ENCODE assay signal across 24 cellular contexts in genomic region chr3:5875056-5875455, GRCh38.
"Had no signal": no experiment of that assay in that cellular context is flagged by ENCODE, and none has a peak within 500 bp of the region (broad histone marks: within the 10 kb centered on the region; RNA-seq: fewer than 3 reads in every experiment).

No MANE protein-coding gene starts in this region.

- H3K4me3 Mint-ChIP-seq: endodermal cell; natural killer cell treated with Interleukin-12 subunit alpha and Interleukin-12 subunit beta and Interleukin-15 and Interleukin-18, amount 100 ng/mL, for 72 hours; neural progenitor cell; stimulated activated memory B cell treated with anti-CD40 and anti-IgM and Interleukin-4, amounts not matched to agents 10 μg/mL and 1 μg/mL and 100 μg/mL, for 72 hours; stimulated activated naive CD8-positive, alpha-beta T cell treated with anti-CD3 and anti-CD28 coated beads, Interleukin-15, Interleukin-2, amounts not matched to agents 100 ng/mL and 50 ng/mL, for 24 hours had no signal

- H3K27ac Mint-ChIP-seq: endodermal cell; natural killer cell treated with Interleukin-12 subunit alpha and Interleukin-12 subunit beta and Interleukin-15 and Interleukin-18, amount 100 ng/mL, for 72 hours; neural progenitor cell; stimulated activated memory B cell treated with anti-CD40 and anti-IgM and Interleukin-4, amounts not matched to agents 10 μg/mL and 1 μg/mL and 100 μg/mL, for 72 hours; stimulated activated naive CD8-positive, alpha-beta T cell treated with anti-CD3 and anti-CD28 coated beads, Interleukin-15, Interleukin-2, amounts not matched to agents 100 ng/mL and 50 ng/mL, for 24 hours had no signal

- H3K27me3 Mint-ChIP-seq: natural killer cell treated with Interleukin-12 subunit alpha and Interleukin-12 subunit beta and Interleukin-15 and Interleukin-18, amount 100 ng/mL, for 72 hours; stimulated activated memory B cell treated with anti-CD40 and anti-IgM and Interleukin-4, amounts not matched to agents 10 μg/mL and 1 μg/mL and 100 μg/mL, for 72 hours; stimulated activated naive CD8-positive, alpha-beta T cell treated with anti-CD3 and anti-CD28 coated beads, Interleukin-15, Interleukin-2, amounts not matched to agents 100 ng/mL and 50 ng/mL, for 24 hours had no signal

- H3K36me3 Mint-ChIP-seq: natural killer cell treated with Interleukin-12 subunit alpha and Interleukin-12 subunit beta and Interleukin-15 and Interleukin-18, amount 100 ng/mL, for 72 hours; neural progenitor cell; stimulated activated memory B cell treated with anti-CD40 and anti-IgM and Interleukin-4, amounts not matched to agents 10 μg/mL and 1 μg/mL and 100 μg/mL, for 72 hours had no signal

- H3K4me1 Mint-ChIP-seq: stimulated activated memory B cell treated with anti-CD40 and anti-IgM and Interleukin-4, amounts not matched to agents 10 μg/mL and 1 μg/mL and 100 μg/mL, for 72 hours had no signal

- H3K4me3 ChIP-seq: coronary artery, heart right ventricle, neural progenitor cell, pancreas, prostate gland, spleen, testis, tibial nerve, upper lobe of right lung, vagina had no signal

- H3K9me3 Mint-ChIP-seq: endodermal cell, neural progenitor cell had no signal

- DNase-seq: effector CD4-positive, alpha-beta T cell; endodermal cell; heart right ventricle; islet precursor cell; mammary epithelial cell; occipital lobe; pancreas; retina; spleen; stimulated activated CD4-positive, alpha-beta T cell treated with anti-CD3 and anti-CD28 coated beads, Interleukin-15, amount 100 ng/mL, for 24 hours; stimulated activated CD4-positive, alpha-beta T cell treated with anti-CD3 and anti-CD28 coated beads, Interleukin-1b, Interleukin-23, amount 100 ng/mL, for 48 hours; stimulated activated CD4-positive, alpha-beta T cell treated with anti-CD3 and anti-CD28 coated beads, Interleukin-4, amount 100 ng/mL, for 24 hours; testis; upper lobe of right lung had no signal

- ATAC-seq: esophagus mucosa; heart right ventricle; left lobe of liver; natural killer cell treated with Interleukin-12 subunit alpha and Interleukin-12 subunit beta and Interleukin-15 and Interleukin-18, amount 100 ng/mL, for 72 hours; pancreas; stimulated activated memory B cell treated with anti-CD40 and anti-IgM and Interleukin-4, amounts not matched to agents 10 μg/mL and 1 μg/mL and 100 μg/mL, for 72 hours; upper lobe of right lung had no signal
